In the genomic region with DNA sequence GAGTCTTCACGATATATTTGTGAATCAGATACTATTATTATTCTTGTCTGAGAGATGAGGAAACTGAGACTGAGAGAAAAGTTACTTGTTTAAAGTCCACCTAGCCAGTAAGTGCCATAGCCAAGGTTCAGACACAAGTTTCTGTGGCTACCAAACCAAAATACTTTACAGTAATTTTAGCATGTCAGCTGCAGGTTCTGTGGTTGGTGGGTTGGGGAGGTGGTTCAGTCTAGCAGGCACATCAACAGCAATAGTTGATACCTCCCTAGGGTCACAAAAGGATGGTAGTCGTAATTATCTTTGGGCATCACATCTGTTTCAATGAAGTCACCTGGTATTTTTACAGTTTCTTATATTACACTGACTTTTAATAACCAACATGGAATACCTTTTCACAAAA, we compare ENCODE assay signal across 27 cellular contexts. TPM values are rescaled to one million over a fixed set of nuclear protein-coding genes. Genes with fewer than 3 reads are reported as not detected.
"Had no signal": no experiment of that assay in that cellular context is flagged by ENCODE, and none has a peak within 500 bp of the region (broad histone marks: within the 10 kb centered on the region; RNA-seq: fewer than 3 reads in every experiment).

No MANE protein-coding gene starts in this region.

- DNase-seq: IMR-90; Kasumi-1; KG1; MV-4-11; NCI-H1048; NCI-H1105; NCI-H1417; NCI-H1436 treated with DMSO at 0.1 percent for 48 hours; NCI-H1694; NCI-H1930; NCI-H2081; NCI-H2107; NCI-H2227 treated with DMSO at 0.1 percent for 48 hours; NCI-H510A; NCI-H524 treated with DMSO at 0.1 percent for 48 hours; NCI-H69; NCI-H774; NK-92 treated with Interleukin-12 subunit alpha and Interleukin-12 subunit beta, amount 100 ng/mL, for 24 hours; PC-3; SHP77; SK-N-SH; SW 1271; T-cell had no signal

- H3K9me3 ChIP-seq: SK-N-SH had no signal

- ATAC-seq: HepG2, Panc1, PC-3, T-cell had no signal

- H3K4me2 ChIP-seq: SK-N-SH had no signal

- H3K27ac ChIP-seq: RWPE1 had no signal

- FAIRE-seq: HepG2 had no signal

- H3K9ac ChIP-seq: SK-N-SH had no signal

RNA-seq across cellular contexts. Expression of a gene that starts 35.6 kb away (rescaled TPM):
- total RNA-seq: M059J, PC-3 had no signal
